Comparison of ENCODE assay signal across 24 cellular contexts in genomic region chr12:27733791-27734190, GRCh38. TPM values are rescaled to one million over a fixed set of nuclear protein-coding genes. Genes with fewer than 3 reads are reported as not detected.
"Had no signal": no experiment of that assay in that cellular context is flagged by ENCODE, and none has a peak within 500 bp of the region (broad histone marks: within the 10 kb centered on the region; RNA-seq: fewer than 3 reads in every experiment).

No MANE protein-coding gene starts in this region.

- H3K27ac Mint-ChIP-seq: activated CD4-positive, alpha-beta T cell treated with anti-CD3 and anti-CD28 coated beads for 36 hours; activated CD8-positive, alpha-beta memory T cell treated with anti-CD3 and anti-CD28 coated beads, Interleukin-2, amount 10 ng/mL, durations not matched to agents 7 days and 5 days; activated CD8-positive, alpha-beta T cell treated with anti-CD3 and anti-CD28 coated beads for 36 hours; activated naive CD4-positive, alpha-beta T cell treated with anti-CD3 and anti-CD28 coated beads for 36 hours; activated naive CD4-positive, alpha-beta T cell treated with anti-CD3 and anti-CD28 coated beads, Interleukin-2, amount 50 U/mL, for 24 hours; activated naive CD8-positive, alpha-beta T cell treated with anti-CD3 and anti-CD28 coated beads, Interleukin-2, amount 10 ng/mL, durations not matched to agents 7 days and 5 days; activated T-helper 1 cell treated with anti-CD3 and anti-CD28 coated beads, Interleukin-12 subunit alpha, Interleukin-12 subunit beta, Interleukin-2, Interleukin-4 antibody, amounts not matched to agents 30 ng/mL and 10 ng/mL and 1 ng/mL, durations not matched to agents 14 hours and 24 hours and 36 hours; activated T-helper 2 cell treated with anti-CD3 and anti-CD28 coated beads, Interferon-gamma antibody, Interleukin-2, Interleukin-4, amounts not matched to agents 10 μg/mL and 5 μg/mL and 100 μg/mL, durations not matched to agents 14 hours and 24 hours and 36 hours; effector memory CD8-positive, alpha-beta T cell had no signal

- H3K4me1 Mint-ChIP-seq: activated CD4-positive, alpha-beta T cell treated with anti-CD3 and anti-CD28 coated beads for 36 hours; activated naive CD4-positive, alpha-beta T cell treated with anti-CD3 and anti-CD28 coated beads, Interleukin-2, amount 50 U/mL, for 24 hours; activated naive CD8-positive, alpha-beta T cell treated with anti-CD3 and anti-CD28 coated beads, Interleukin-2, amount 10 ng/mL, durations not matched to agents 7 days and 5 days had no signal

- H3K4me3 Mint-ChIP-seq: activated CD4-positive, alpha-beta T cell treated with anti-CD3 and anti-CD28 coated beads for 36 hours; activated CD8-positive, alpha-beta memory T cell treated with anti-CD3 and anti-CD28 coated beads, Interleukin-2, amount 10 ng/mL, durations not matched to agents 7 days and 5 days; activated CD8-positive, alpha-beta T cell treated with anti-CD3 and anti-CD28 coated beads for 36 hours; activated naive CD4-positive, alpha-beta T cell treated with anti-CD3 and anti-CD28 coated beads for 36 hours; activated naive CD4-positive, alpha-beta T cell treated with anti-CD3 and anti-CD28 coated beads, Interleukin-2, amount 50 U/mL, for 24 hours; activated naive CD8-positive, alpha-beta T cell treated with anti-CD3 and anti-CD28 coated beads, Interleukin-2, amount 10 ng/mL, durations not matched to agents 7 days and 5 days; activated T-helper 1 cell treated with anti-CD3 and anti-CD28 coated beads, Interleukin-12 subunit alpha, Interleukin-12 subunit beta, Interleukin-2, Interleukin-4 antibody, amounts not matched to agents 30 ng/mL and 10 ng/mL and 1 ng/mL, durations not matched to agents 14 hours and 24 hours and 36 hours; effector memory CD8-positive, alpha-beta T cell had no signal

- H3K4me1 ChIP-seq: esophagus muscularis mucosa, gastroesophageal sphincter had no signal

- DNase-seq: activated CD4-positive, CD25-positive, alpha-beta regulatory T cell treated with anti-CD3 and anti-CD28 coated beads, Interleukin-2, amount 50 U/mL, for 72 hours; activated naive CD8-positive, alpha-beta T cell treated with anti-CD3 and anti-CD28 coated beads, Interleukin-2, amount 10 ng/mL, durations not matched to agents 7 days and 5 days; amniotic stem cell; cortex of kidney; effector CD4-positive, alpha-beta T cell; foreskin keratinocyte had no signal

- H3K27me3 Mint-ChIP-seq: activated CD4-positive, alpha-beta T cell treated with anti-CD3 and anti-CD28 coated beads for 36 hours; activated CD8-positive, alpha-beta memory T cell treated with anti-CD3 and anti-CD28 coated beads, Interleukin-2, amount 10 ng/mL, durations not matched to agents 7 days and 5 days; activated CD8-positive, alpha-beta T cell treated with anti-CD3 and anti-CD28 coated beads for 36 hours; activated naive CD4-positive, alpha-beta T cell treated with anti-CD3 and anti-CD28 coated beads, Interleukin-2, amount 50 U/mL, for 24 hours; activated naive CD8-positive, alpha-beta T cell treated with anti-CD3 and anti-CD28 coated beads, Interleukin-2, amount 10 ng/mL, durations not matched to agents 7 days and 5 days; effector memory CD8-positive, alpha-beta T cell had no signal

- H3K4me3 ChIP-seq: esophagus muscularis mucosa, gastroesophageal sphincter had no signal

- ATAC-seq: activated CD8-positive, alpha-beta memory T cell treated with anti-CD3 and anti-CD28 coated beads, Interleukin-2, amount 10 ng/mL, durations not matched to agents 7 days and 5 days; gastroesophageal sphincter had no signal

- H3K9me3 Mint-ChIP-seq: activated CD8-positive, alpha-beta T cell treated with anti-CD3 and anti-CD28 coated beads for 36 hours; activated naive CD4-positive, alpha-beta T cell treated with anti-CD3 and anti-CD28 coated beads for 36 hours; activated naive CD4-positive, alpha-beta T cell treated with anti-CD3 and anti-CD28 coated beads, Interleukin-2, amount 50 U/mL, for 24 hours; activated naive CD8-positive, alpha-beta T cell treated with anti-CD3 and anti-CD28 coated beads, Interleukin-2, amount 10 ng/mL, durations not matched to agents 7 days and 5 days; activated T-helper 1 cell treated with anti-CD3 and anti-CD28 coated beads, Interleukin-12 subunit alpha, Interleukin-12 subunit beta, Interleukin-2, Interleukin-4 antibody, amounts not matched to agents 30 ng/mL and 10 ng/mL and 1 ng/mL, durations not matched to agents 14 hours and 24 hours and 36 hours; activated T-helper 2 cell treated with anti-CD3 and anti-CD28 coated beads, Interferon-gamma antibody, Interleukin-2, Interleukin-4, amounts not matched to agents 10 μg/mL and 5 μg/mL and 100 μg/mL, durations not matched to agents 14 hours and 24 hours and 36 hours; effector memory CD8-positive, alpha-beta T cell had no signal

- FAIRE-seq: astrocyte, bronchial epithelial cell had no signal

- H3K27ac ChIP-seq: brain microvascular endothelial cell, esophagus muscularis mucosa, foreskin keratinocyte, gastroesophageal sphincter had no signal

- H3K9me3 ChIP-seq: esophagus muscularis mucosa, gastroesophageal sphincter had no signal

- H3K27me3 ChIP-seq: brain microvascular endothelial cell, esophagus muscularis mucosa, foreskin keratinocyte, gastroesophageal sphincter had no signal

RNA-seq across cellular contexts. Expression of gene REP15, which starts 37.5 kb away (rescaled TPM):
- total RNA-seq: activated CD4-positive, alpha-beta T cell treated with anti-CD3 and anti-CD28 coated beads for 36 hours; activated CD8-positive, alpha-beta T cell treated with anti-CD3 and anti-CD28 coated beads for 36 hours had no signal

RNA-seq across cellular contexts. Expression of gene MANSC4, which starts 46.2 kb away (rescaled TPM):
- total RNA-seq: activated CD4-positive, alpha-beta T cell treated with anti-CD3 and anti-CD28 coated beads for 36 hours; activated CD8-positive, alpha-beta memory T cell treated with anti-CD3 and anti-CD28 coated beads for 36 hours; activated CD8-positive, alpha-beta memory T cell treated with anti-CD3 and anti-CD28 coated beads, Interleukin-2, amount 10 ng/mL, durations not matched to agents 7 days and 5 days; activated CD8-positive, alpha-beta T cell treated with anti-CD3 and anti-CD28 coated beads for 36 hours; activated naive CD4-positive, alpha-beta T cell treated with anti-CD3 and anti-CD28 coated beads for 36 hours; activated naive CD8-positive, alpha-beta T cell treated with anti-CD3 and anti-CD28 coated beads, Interleukin-2, amount 10 ng/mL, durations not matched to agents 7 days and 5 days; activated T-helper 1 cell treated with anti-CD3 and anti-CD28 coated beads, Interleukin-12 subunit alpha, Interleukin-12 subunit beta, Interleukin-2, Interleukin-4 antibody, amounts not matched to agents 30 ng/mL and 10 ng/mL and 1 ng/mL, durations not matched to agents 14 hours and 24 hours and 36 hours; activated T-helper 2 cell treated with anti-CD3 and anti-CD28 coated beads, Interferon-gamma antibody, Interleukin-2, Interleukin-4, amounts not matched to agents 10 μg/mL and 5 μg/mL and 100 μg/mL, durations not matched to agents 14 hours and 24 hours and 36 hours; astrocyte; bronchial epithelial cell; chondrocyte; dermis blood vessel endothelial cell; gastroesophageal sphincter; glomerular endothelial cell; T-helper 1 cell treated with Interleukin-12 subunit alpha and Interleukin-12 subunit beta and Interleukin-4 antibody, amounts not matched to agents 30 ng/mL and 1 ng/mL, for 36 hours had no signal
